ENCODE assay signal across 9 cellular contexts in genomic region chr4:14877246-14878220, GRCh38.
DNase-seq lines count a peak whose midpoint lies in the region; ATAC-seq and TF ChIP-seq lines count a peak whose summit lies in the region.
"Had no signal": no experiment of that assay in that cellular context is flagged by ENCODE, and none has a peak within 500 bp of the region (broad histone marks: within the 10 kb centered on the region; RNA-seq: fewer than 3 reads in every experiment).

No MANE protein-coding gene starts in this region.

- DNase-seq in NCI-H748 (lab: John Stamatoyannopoulos, UW; ENCODE audit: unreplicated experiment) (peak; percentile 20), NCI-H748 treated with DMSO at 0.1 percent for 48 hours (lab: John Stamatoyannopoulos, UW) (no peak), astrocyte of the cerebellum (ENCODE audit: low read depth) (peak; percentile 72), OCI-M2 (lab: John Stamatoyannopoulos, UW; ENCODE audit: unreplicated experiment) (no peak), omental fat pad (ENCODE audit: low spot score) (no peak)
- peak; percentile 60 for DNase-seq in Jurkat, Clone E6-1 (ENCODE audit: low read depth, low spot score)
- no peak for DNase-seq in stimulated activated CD4-positive, alpha-beta T cell treated with anti-CD3 and anti-CD28 coated beads, Interleukin-4, amount 100 ng/mL, for 1 hour

- TF ChIP-seq CTCF in astrocyte of the cerebellum (IDR thresholded peaks at IDR 0.05; ENCODE audit: low read depth, low read length, missing control alignments), result no peak
- TF ChIP-seq CTCF in omental fat pad (IDR thresholded peaks at IDR 0.05), result no peak

- H3K4me3 ChIP-seq in Jurkat, Clone E6-1 (ENCODE audit: low read length), result no peak overlapping the region
- H3K4me3 ChIP-seq in astrocyte of the cerebellum (ENCODE audit: low read depth, low read length) (no peak overlapping the region), skin epidermis (no peak overlapping the region)
- H3K4me3 ChIP-seq: A549 had no signal

- in situ Hi-C loops in astrocyte of the cerebellum (cut with HindIII; ENCODE audit: low sequenced_read_pairs), result no loop called here

- no peak for ATAC-seq in omental fat pad (ENCODE audit: low FRiP score)
- ATAC-seq: A549 had no signal

- peak overlapping the region in 14 of 21 experiments; percentile 1 to 69 (median 44) for H3K27ac ChIP-seq in skin epidermis
- H3K27ac ChIP-seq: A549 had no signal

Comparison
In these comparisons a context has a peak if more than half of its experiments do, and no peak if none do; other contexts are left out.
1. DNase-seq: peak in NCI-H748 (single experiment), Jurkat, Clone E6-1 (single experiment) and astrocyte of the cerebellum (single experiment); none in NCI-H748 treated with DMSO at 0.1 percent for 48 hours (single experiment), stimulated activated CD4-positive, alpha-beta T cell treated with anti-CD3 and anti-CD28 coated beads, Interleukin-4, amount 100 ng/mL, for 1 hour (single experiment), OCI-M2 (single experiment) and omental fat pad (single experiment).